In the genomic region with DNA sequence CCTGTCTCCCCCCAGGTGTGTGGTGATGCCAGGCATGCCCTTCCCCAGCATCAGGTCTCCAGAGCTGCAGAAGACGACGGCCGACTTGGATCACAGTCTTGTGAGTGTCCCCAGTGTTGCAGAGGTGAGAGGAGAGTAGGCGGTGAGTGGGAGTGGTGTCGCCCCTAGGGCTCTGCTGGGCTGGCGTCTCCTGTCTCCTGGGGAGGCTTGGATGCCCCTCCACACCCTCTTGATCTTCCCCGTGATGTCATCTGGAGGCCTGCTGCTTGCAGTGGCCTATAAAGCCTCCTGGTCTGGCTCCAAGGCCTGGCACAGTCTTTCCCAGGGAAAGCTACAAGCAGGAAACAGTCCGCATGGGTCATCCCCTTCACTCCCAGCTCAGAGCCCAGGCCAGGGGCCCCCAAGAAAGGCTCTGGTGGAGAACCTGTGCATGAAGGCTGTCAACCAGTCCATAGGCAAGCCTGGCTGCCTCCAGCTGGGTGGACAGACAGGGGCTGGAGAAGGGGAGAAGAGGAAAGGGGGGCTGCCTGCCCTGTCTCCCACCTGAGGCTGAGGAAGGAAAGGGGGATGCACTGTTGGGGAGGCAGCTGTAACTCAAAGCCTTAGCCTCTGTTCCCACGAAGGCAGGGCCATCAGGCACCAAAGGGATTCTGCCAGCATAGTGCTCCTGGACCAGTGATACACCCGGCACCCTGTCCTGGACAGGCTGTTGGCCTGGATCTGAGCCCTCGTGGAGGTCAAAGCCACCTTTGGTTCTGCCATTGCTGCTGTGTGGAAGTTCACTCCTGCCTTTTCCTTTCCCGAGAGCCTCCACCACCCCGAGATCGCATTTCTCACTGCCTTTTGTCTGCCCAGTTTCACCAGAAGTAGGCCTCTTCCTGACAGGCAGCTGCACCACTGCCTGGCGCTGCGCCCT, we compare ENCODE assay signal across 9 cellular contexts. TPM values are rescaled to one million over a fixed set of nuclear protein-coding genes. Genes with fewer than 3 reads are reported as not detected.
DNase-seq lines count a peak whose midpoint lies in the region; ATAC-seq, FAIRE-seq and TF ChIP-seq lines count a peak whose summit lies in the region.
"Not testable (repeated sequence)": the region's sequence is repeated elsewhere in the genome, so short reads cannot be mapped to it uniquely, and the experiment has no call there.
"Had no signal": no experiment of that assay in that cellular context is flagged by ENCODE, and none has a peak within 500 bp of the region (broad histone marks: within the 10 kb centered on the region; RNA-seq: fewer than 3 reads in every experiment).

No MANE protein-coding gene starts in this region.

- H3K27ac ChIP-seq in RWPE2 (ENCODE audit: poor library complexity, severe bottlenecking); astrocyte (ENCODE audit: low read depth, low read length); endodermal cell (ENCODE audit: low read depth, low read length): not testable (repeated sequence)
- peak overlapping the region; percentile 30 for H3K27ac ChIP-seq in left ventricle myocardium inferior (replicated peaks)
- peak overlapping the region; percentile 65 to 83 (median 73) for H3K27ac ChIP-seq in gastrocnemius medialis

- not testable (repeated sequence) for H3K4me3 ChIP-seq in RWPE2 (ENCODE audit: severe bottlenecking); astrocyte (ENCODE audit: insufficient read depth, low read depth, low read length); endodermal cell (ENCODE audit: low read length); left ventricle myocardium inferior; gastrocnemius medialis

- H3K4me3 Mint-ChIP-seq in astrocyte (ENCODE audit: unreplicated experiment) = peak overlapping the region; percentile 8
- not testable (repeated sequence) for H3K4me3 Mint-ChIP-seq in endodermal cell

- ATAC-seq in RWPE2 (ENCODE audit: low read depth); gastrocnemius medialis: not testable (repeated sequence)

- not testable (repeated sequence) for H3K36me3 Mint-ChIP-seq in astrocyte (ENCODE audit: low read depth, unreplicated experiment); endodermal cell (ENCODE audit: low read depth)

- not testable (repeated sequence) for H3K36me3 ChIP-seq in RWPE2 (ENCODE audit: low read depth); astrocyte (ENCODE audit: insufficient read depth, low read length); endodermal cell (ENCODE audit: control insufficient read depth, insufficient read depth, low read length); gastrocnemius medialis
- H3K36me3 ChIP-seq in left ventricle myocardium inferior = peaks cover 13% of the 10 kb centered on the region

- in situ Hi-C loops in gastrocnemius medialis (cut with MboI; ENCODE audit: low sequenced_read_pairs in 4 of 4) = not testable (repeated sequence)

- H3K4me1 Mint-ChIP-seq in astrocyte (ENCODE audit: low read depth, unreplicated experiment); endodermal cell: not testable (repeated sequence)

- intact Hi-C loops in left ventricle myocardium inferior (cut with micrococcal nuclease); gastrocnemius medialis (cut with DNase I; ENCODE audit: low total_unique reads): not testable (repeated sequence)

- not testable (repeated sequence) for TF ChIP-seq POLR2A in gastrocnemius medialis (IDR thresholded peaks at IDR 0.05)

- not testable (repeated sequence) for H4K20me1 ChIP-seq in astrocyte (ENCODE audit: insufficient read depth, low read length)

- not testable (repeated sequence) for TF ChIP-seq CTCF in GM10266 (IDR thresholded peaks at IDR 0.05; ENCODE audit: control insufficient read depth, insufficient read depth, low read depth, missing control alignments); RWPE2 (IDR thresholded peaks at IDR 0.05; ENCODE audit: poor library complexity, severe bottlenecking); astrocyte (IDR thresholded peaks at IDR 0.05; ENCODE audit: insufficient read depth, low read depth, low read length); endodermal cell (conservative IDR thresholded peaks at IDR 0.05); left ventricle myocardium inferior (IDR thresholded peaks at IDR 0.05; ENCODE audit: borderline replicate concordance); gastrocnemius medialis (IDR thresholded peaks at IDR 0.05 in 4 of 5, conservative IDR thresholded peaks at IDR 0.05 in 1 of 5)

- H2AFZ ChIP-seq in astrocyte (ENCODE audit: low read depth, low read length) = not testable (repeated sequence)

- not testable (repeated sequence) for H3K27me3 Mint-ChIP-seq in astrocyte (ENCODE audit: low read depth, unreplicated experiment); endodermal cell (ENCODE audit: insufficient read depth)

- H3K4me1 ChIP-seq in RWPE2 (ENCODE audit: insufficient read depth, poor library complexity, severe bottlenecking); astrocyte (ENCODE audit: insufficient read depth, low read length); endodermal cell (ENCODE audit: control insufficient read depth, insufficient read depth, low read length); left ventricle myocardium inferior: not testable (repeated sequence)
- H3K4me1 ChIP-seq in gastrocnemius medialis = peaks cover 10 to 14% of the 10 kb centered on the region in 2 donors

- H3K4me2 ChIP-seq in astrocyte (ENCODE audit: low read length) = not testable (repeated sequence)

- H3K27ac Mint-ChIP-seq in astrocyte (ENCODE audit: unreplicated experiment); endodermal cell: not testable (repeated sequence)

- not testable (repeated sequence) for FAIRE-seq in astrocyte (lab: Jason Lieb, UNC)

- not testable (repeated sequence) for H3K27me3 ChIP-seq in RWPE2 (ENCODE audit: insufficient read depth, poor library complexity, severe bottlenecking); astrocyte (ENCODE audit: insufficient read depth, low read length); endodermal cell (ENCODE audit: control insufficient read depth, insufficient read depth, low read length, poor library complexity, severe bottlenecking); left ventricle myocardium inferior (ENCODE audit: low read depth); gastrocnemius medialis

- H3K79me2 ChIP-seq in astrocyte (ENCODE audit: insufficient read depth, low read length) = not testable (repeated sequence)

- not testable (repeated sequence) for H3K9me3 ChIP-seq in RWPE2 (ENCODE audit: severe bottlenecking); astrocyte (ENCODE audit: insufficient read depth, low read depth, low read length); endodermal cell (ENCODE audit: control insufficient read depth, low read length); left ventricle myocardium inferior (replicated peaks); gastrocnemius medialis

- peak; percentile 20 for DNase-seq in 8988T
- peak; percentile 22 for DNase-seq in GM10266 (ENCODE audit: extremely low spot score)
- peak; percentile 65 for DNase-seq in RWPE2 (ENCODE audit: low spot score)
- DNase-seq in astrocyte (ENCODE audit: low read depth); left ventricle myocardium inferior: not testable (repeated sequence)
- DNase-seq in endodermal cell = peak; percentile 39
- DNase-seq in myocyte (ENCODE audit: low read depth) = peak; percentile 54
- DNase-seq in gastrocnemius medialis = peak in 1 of 2 donors; percentile 65

- not testable (repeated sequence) for H3K9me3 Mint-ChIP-seq in astrocyte (ENCODE audit: unreplicated experiment)
- H3K9me3 Mint-ChIP-seq in endodermal cell = peaks cover 15% of the 10 kb centered on the region

- 87 to 100% methylated on average over 2 to 12 of the region's 16 CpGs for WGBS in endodermal cell (ENCODE audit: insufficient coverage in 1 of 2, insufficient read length in 1 of 2), 2 experiments

- H3K9ac ChIP-seq in astrocyte (ENCODE audit: low read length); endodermal cell (ENCODE audit: extremely low read depth, low read length, poor library complexity, severe bottlenecking): not testable (repeated sequence)

RNA-seq across cellular contexts. Expression of a gene that starts 53.6 kb away (rescaled TPM):
- total RNA-seq in astrocyte (0.34 and 0.46 TPM in 2 replicates), endodermal cell (1 to 10 TPM; 1.5 to 2.7 TPM), left ventricle myocardium inferior (0.69 TPM), myocyte (not detected in 2 replicates), gastrocnemius medialis (under 1 TPM; 0.02 to 0.36 (median 0.07) TPM)
- polyA plus RNA-seq in endodermal cell (2013, experiment 1 of 2) = 1.5 TPM
- polyA plus RNA-seq in endodermal cell (2013, experiment 2 of 2) = 0.95 TPM
- polyA plus RNA-seq in myocyte (2012) = not detected
- total RNA-seq: PC-9 had no signal
